Comparison of ENCODE assay signal across 11 cellular contexts in genomic region chr10:90775351-90776028, GRCh38.
DNase-seq lines count a peak whose midpoint lies in the region; ATAC-seq and TF ChIP-seq lines count a peak whose summit lies in the region.
"Had no signal": no experiment of that assay in that cellular context is flagged by ENCODE, and none has a peak within 500 bp of the region (broad histone marks: within the 10 kb centered on the region; RNA-seq: fewer than 3 reads in every experiment).

No MANE protein-coding gene starts in this region.

- H3K4me1 ChIP-seq in heart left ventricle (peaks cover 0 to 5% (median 0%) of the 10 kb centered on the region in 12 donors), right atrium auricular region (no peaks in the 10 kb centered on the region), upper lobe of right lung (no peaks in the 10 kb centered on the region), stomach (no peaks in the 10 kb centered on the region)

- intact Hi-C loops in heart left ventricle (cut with DNase I) (no loop called here), upper lobe of right lung (cut with DNase I) (no loop called here), stomach (cut with DNase I; ENCODE audit: low total_unique reads) (no loop called here)

- ATAC-seq in heart left ventricle = peak in 3 of 4 donors; percentile 29 to 64 (median 62)
- ATAC-seq in upper lobe of right lung = peak; percentile 71
- no peak for ATAC-seq in GM21723 (IDR thresholded peaks at IDR 0.05; ENCODE audit: unreplicated experiment)

- no peak for TF ChIP-seq EP300 in stomach (IDR thresholded peaks at IDR 0.05)

- H3K27me3 ChIP-seq in heart left ventricle (peaks cover 0 to under 1% (median 0%) of the 10 kb centered on the region in 9 donors), right atrium auricular region (no peaks in the 10 kb centered on the region), upper lobe of right lung (no peaks in the 10 kb centered on the region), stomach (no peaks in the 10 kb centered on the region)

- H3K4me3 ChIP-seq in heart left ventricle (no peak overlapping the region), right atrium auricular region (no peak overlapping the region), fibroblast of the aortic adventitia (ENCODE audit: low read depth, low read length) (no peak overlapping the region), upper lobe of right lung (no peak overlapping the region), stomach (no peak overlapping the region)

- 39 to 51% (median 46%) methylated on average over 2 of the region's 2 CpGs for WGBS in heart left ventricle, 4 donors
- whole genome bisulfite sequencing in stomach, 5 donors = 50 to 73% (median 62%) methylated on average over 2 of the region's 2 CpGs

- H3K27ac ChIP-seq in heart left ventricle (peak overlapping the region in 1 of 12 donors; percentile 54), right atrium auricular region (no peak overlapping the region), upper lobe of right lung (no peak overlapping the region), stomach (no peak overlapping the region)
- H3K27ac ChIP-seq: VCaP had no signal

- H3K36me3 ChIP-seq in heart left ventricle (no peaks in the 10 kb centered on the region), right atrium auricular region (no peaks in the 10 kb centered on the region), upper lobe of right lung (no peaks in the 10 kb centered on the region), stomach (no peaks in the 10 kb centered on the region)

- H3K9me3 ChIP-seq in heart left ventricle (no peaks in the 10 kb centered on the region), right atrium auricular region (no peaks in the 10 kb centered on the region), upper lobe of right lung (no peaks in the 10 kb centered on the region), stomach (peaks cover 0 to 7% (median 0%) of the 10 kb centered on the region in 4 donors)

- TF ChIP-seq CTCF in heart left ventricle (IDR thresholded peaks at IDR 0.05) (no peak), right atrium auricular region (IDR thresholded peaks at IDR 0.05) (no peak), fibroblast of the aortic adventitia (IDR thresholded peaks at IDR 0.05; ENCODE audit: insufficient read depth, low read length) (no peak), upper lobe of right lung (IDR thresholded peaks at IDR 0.05) (no peak), stomach (IDR thresholded peaks at IDR 0.05) (no peak)

- TF ChIP-seq POLR2A in heart left ventricle (IDR thresholded peaks at IDR 0.05) = no peak
- TF ChIP-seq POLR2A in stomach (IDR thresholded peaks at IDR 0.05) = no peak

- DNase-seq in heart left ventricle (peak in 3 of 5 donors; percentile 11 to 62 (median 22)), right atrium auricular region (ENCODE audit: low spot score) (no peak), NOMO-1 treated with dmso at 0.1 percent for 144 hours (lab: John Stamatoyannopoulos, UW; ENCODE audit: unreplicated experiment) (peak; percentile 64), fibroblast of the aortic adventitia (ENCODE audit: low read depth) (peak; percentile 80), upper lobe of right lung (no peak), stomach (no peak)
- no peak for DNase-seq in activated CD4-positive, alpha-beta T cell treated with anti-CD3 and anti-CD28 coated beads, Interleukin-2, amount 50 U/mL, for 48 hours
- DNase-seq: ACHN, KG1 had no signal

Comparison
In these comparisons a context has a peak if more than half of its experiments do, and no peak if none do; other contexts are left out.
1. DNase-seq: peak in heart left ventricle (3 of 5), NOMO-1 treated with dmso at 0.1 percent for 144 hours (single experiment) and fibroblast of the aortic adventitia (single experiment); none in right atrium auricular region (single experiment), upper lobe of right lung (single experiment), activated CD4-positive, alpha-beta T cell treated with anti-CD3 and anti-CD28 coated beads, Interleukin-2, amount 50 U/mL, for 48 hours (0 of 2) and stomach (single experiment).